19 cellular contexts compared by ENCODE assay signal in the genomic region with DNA sequence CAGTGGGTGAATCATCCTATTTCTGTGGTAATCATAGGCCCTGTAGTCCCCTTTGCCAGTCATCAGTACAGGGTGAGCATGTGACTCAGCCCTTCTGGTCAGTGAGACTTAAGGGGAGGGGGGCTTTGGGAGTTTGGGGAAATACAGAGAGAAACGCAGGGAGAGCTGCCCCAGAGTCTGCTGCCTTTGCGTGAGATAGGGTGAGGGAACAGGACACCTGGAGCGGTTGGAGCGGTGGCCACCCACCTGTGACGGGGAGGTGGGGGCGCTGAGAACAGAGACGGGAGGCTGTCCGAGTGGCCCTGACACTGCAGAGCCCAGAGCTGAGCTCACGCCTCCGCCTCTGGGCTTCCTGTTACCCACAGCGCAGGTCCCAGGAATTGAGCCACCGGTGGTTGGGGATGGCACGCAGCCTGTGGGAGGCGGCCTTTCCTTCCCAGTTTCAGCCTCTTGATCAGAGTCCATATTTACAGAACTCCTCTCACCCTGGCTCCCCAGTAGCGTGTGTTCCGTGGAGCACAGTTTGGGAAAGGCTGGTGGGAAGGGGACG.
A peak's percentile ranks its signal among the peaks of the same experiment; 100 is the strongest.
DNase-seq lines count a peak whose midpoint lies in the region; ATAC-seq, FAIRE-seq and TF ChIP-seq lines count a peak whose summit lies in the region.
"Had no signal": no experiment of that assay in that cellular context is flagged by ENCODE, and none has a peak within 500 bp of the region (broad histone marks: within the 10 kb centered on the region; RNA-seq: fewer than 3 reads in every experiment).

No MANE protein-coding gene starts in this region.

- TF ChIP-seq EP300 in K562 (IDR thresholded peaks at IDR 0.05; ENCODE audit: low read length) (no peak), transverse colon (IDR thresholded peaks at IDR 0.05; ENCODE audit: low read depth) (no peak)

- H2BK15ac ChIP-seq in mesenchymal stem cell (ENCODE audit: low read depth, poor library complexity, severe bottlenecking) = no peak overlapping the region

- WGBS in K562 (ENCODE audit: insufficient coverage, low coverage, missing lambda C conversion rate) = 7% methylated on average over 17 of the region's 17 CpGs
- 91% methylated on average over 17 of the region's 17 CpGs for WGBS in mesenchymal stem cell
- 86 to 100% methylated on average over 1 to 17 of the region's 17 CpGs for WGBS in transverse colon (ENCODE audit: low coverage in 1 of 2), 2 donors

- BruUV-seq in K562 (replicated peaks; lab: Mats Ljungman, UMichigan) = no TSS peak

- no peak for TF ChIP-seq POLR2A in K562 (conservative IDR thresholded peaks at IDR 0.05)
- TF ChIP-seq POLR2A in transverse colon (IDR thresholded peaks at IDR 0.05) = no peak

- TF ChIP-seq RAD21 in K562 (CRISPR knock-in tag; conservative IDR thresholded peaks at IDR 0.05 in 1 of 2, IDR thresholded peaks at IDR 0.05 in 1 of 2) = peak in 1 of 2 experiments; percentile 30; a peak in 2 of 4 replicates

- H2BK12ac ChIP-seq in mesenchymal stem cell (ENCODE audit: low read length in 2 of 2) = peak overlapping the region in 1 of 2 experiments; percentile 45

- in situ Hi-C loops in K562 (cut with MboI) = no loop called here
- in situ Hi-C loops in transverse colon (cut with MboI; ENCODE audit: low pct_ligation_motif_present in 1 of 4, low pct_unique_long_range_greater_than_20kb in 1 of 4, low sequenced_read_pairs in 3 of 4) = no loop called here

- ATAC-seq in K562 (peak; percentile 63), GM19397 (IDR thresholded peaks at IDR 0.05; ENCODE audit: unreplicated experiment) (no peak)
- ATAC-seq: HCT116 had no signal

- peak overlapping the region; percentile 14 for H4K8ac ChIP-seq in mesenchymal stem cell (ENCODE audit: low read length)

- no peaks in the 10 kb centered on the region for H4K20me1 ChIP-seq in K562 (replicated peaks; ENCODE audit: control insufficient read depth, insufficient read depth, low read length)

- TF ChIP-seq CTCF in K562 (IDR thresholded peaks at IDR 0.05 in 2 of 3, conservative IDR thresholded peaks at IDR 0.05 in 1 of 3; ENCODE audit: insufficient read depth in 2 of 3, low read depth in 1 of 3, low read length in 3 of 3) (0 out of 6 replicates have a peak, but pooled peaks of 1 of the 3 experiments have one; percentile 17), D721Med (IDR thresholded peaks at IDR 0.05; ENCODE audit: insufficient read depth, missing control alignments) (no peak), transverse colon (IDR thresholded peaks at IDR 0.05) (no peak)

- H3K27ac ChIP-seq in K562 (ENCODE audit: extremely low read depth, low read depth, low read length) (no peak overlapping the region), mesenchymal stem cell (ENCODE audit: low read length, poor library complexity, severe bottlenecking) (no peak overlapping the region), transverse colon (no peak overlapping the region)

- no peak overlapping the region for H3K4me3 ChIP-seq in MG63
- H3K4me3 ChIP-seq in K562 = no peak overlapping the region; the same call in 1 of the 2 replicates
- no peak overlapping the region for H3K4me3 ChIP-seq in mesenchymal stem cell (ENCODE audit: insufficient read depth in 1 of 2, low read depth in 1 of 2, low read length in 2 of 2)
- no peak overlapping the region for H3K4me3 ChIP-seq in transverse colon

- FAIRE-seq in K562 (lab: Jason Lieb, UNC) (no peak), D721Med (lab: Jason Lieb, UNC) (no peak)
- FAIRE-seq: GM12892 had no signal

- H3K23ac ChIP-seq in mesenchymal stem cell (ENCODE audit: low read length in 2 of 2) = no peak overlapping the region

- H3K4me2 ChIP-seq in K562 (ENCODE audit: insufficient read depth, low read length) (no peak overlapping the region), mesenchymal stem cell (ENCODE audit: low read length, poor library complexity, severe bottlenecking) (no peak overlapping the region)

- POLR2A ChIA-PET in K562 (lab: Yijun Ruan, JAX) = no interaction called here

- H3K27me3 ChIP-seq in MG63 = no peaks in the 10 kb centered on the region
- peaks cover 36 to 64% of the 10 kb centered on the region in 2 experiments for H3K27me3 ChIP-seq in K562 (ENCODE audit: control insufficient read depth in 2 of 2, insufficient read depth in 2 of 2, low read length in 2 of 2)
- peaks cover 0 to 3% of the 10 kb centered on the region in 2 experiments for H3K27me3 ChIP-seq in mesenchymal stem cell (ENCODE audit: control insufficient read depth in 1 of 2, insufficient read depth in 1 of 2, low read length in 2 of 2)
- H3K27me3 ChIP-seq in transverse colon = no peaks in the 10 kb centered on the region

- H2BK5ac ChIP-seq in mesenchymal stem cell (ENCODE audit: low read depth, low read length, poor library complexity, severe bottlenecking) = no peak overlapping the region

- H3K4me1 ChIP-seq in K562 (replicated peaks in 1 of 2; ENCODE audit: control insufficient read depth in 2 of 2, insufficient read depth in 2 of 2, low read length in 2 of 2) (peaks cover 0 to 10% of the 10 kb centered on the region in 2 experiments; a peak in 4 of 5 replicates), mesenchymal stem cell (ENCODE audit: control insufficient read depth, insufficient read depth, low read depth, low read length) (peaks cover 5% of the 10 kb centered on the region), transverse colon (no peaks in the 10 kb centered on the region)

- CTCF ChIA-PET in K562 (lab: Yijun Ruan, JAX; ENCODE audit: low intra/inter-chr PET ratio) = no interaction called here

- intact Hi-C loops in K562 (cut with micrococcal nuclease) (no loop called here), transverse colon (cut with DNase I; ENCODE audit: low total_unique reads) (no loop called here)

- H3K36me3 ChIP-seq in MG63 = no peaks in the 10 kb centered on the region
- no peaks in the 10 kb centered on the region for H3K36me3 ChIP-seq in K562 (ENCODE audit: control insufficient read depth, insufficient read depth, low read length)
- H3K36me3 ChIP-seq in mesenchymal stem cell (ENCODE audit: control insufficient read depth in 1 of 2, insufficient read depth in 2 of 2, low read depth in 1 of 2, low read length in 2 of 2) = no peaks in the 10 kb centered on the region
- no peaks in the 10 kb centered on the region for H3K36me3 ChIP-seq in transverse colon

- no peak overlapping the region for H3K18ac ChIP-seq in mesenchymal stem cell (ENCODE audit: low read depth in 1 of 2, low read length in 2 of 2)

- no peak overlapping the region for H2BK120ac ChIP-seq in mesenchymal stem cell (ENCODE audit: low read depth, low read length)

- no peak overlapping the region for H4K91ac ChIP-seq in mesenchymal stem cell (ENCODE audit: low read length)

- H2AFZ ChIP-seq in K562 (ENCODE audit: low read depth, low read length) (peak overlapping the region; percentile 19; the same call in 1 of the 2 replicates), mesenchymal stem cell (ENCODE audit: low read depth, low read length) (no peak overlapping the region)

- H3K79me1 ChIP-seq in mesenchymal stem cell (replicated peaks; ENCODE audit: low read length, poor library complexity, severe bottlenecking) = no peaks in the 10 kb centered on the region

- H3K9ac ChIP-seq in K562 (ENCODE audit: insufficient read depth in 1 of 2, low read depth in 2 of 2, low read length in 2 of 2) (no peak overlapping the region), mesenchymal stem cell (ENCODE audit: low read length) (no peak overlapping the region)

- H3K9me3 ChIP-seq in MG63 (no peaks in the 10 kb centered on the region), K562 (replicated peaks; ENCODE audit: control insufficient read depth, insufficient read depth, low read depth, low read length) (no peaks in the 10 kb centered on the region), mesenchymal stem cell (ENCODE audit: control insufficient read depth, low read length) (no peaks in the 10 kb centered on the region), transverse colon (no peaks in the 10 kb centered on the region)

- no peaks in the 10 kb centered on the region for H3K9me1 ChIP-seq in K562 (ENCODE audit: control insufficient read depth, insufficient read depth, low read length)

- no peak overlapping the region for H3K14ac ChIP-seq in mesenchymal stem cell (ENCODE audit: low read length in 2 of 2)

- DNase-seq in EL = peak; percentile 51
- peak; percentile 81 for DNase-seq in MG63
- peak in 1 of 4 experiments; percentile 30 for DNase-seq in K562 (ENCODE audit: extremely low read depth in 1 of 4, low spot score in 3 of 4)
- peak; percentile 33 for DNase-seq in mesenchymal stem cell
- no peak for DNase-seq in D721Med (ENCODE audit: insufficient read length, low spot score)
- no peak for DNase-seq in stimulated activated CD4-positive, alpha-beta T cell treated with anti-CD3 and anti-CD28 coated beads, Interleukin-1b, Interleukin-23, amount 100 ng/mL, for 48 hours
- no peak for DNase-seq in transverse colon
- DNase-seq: activated CD4-positive, CD25-positive, alpha-beta regulatory T cell; activated effector memory CD4-positive, alpha-beta T cell treated with anti-CD3 and anti-CD28 coated beads, Interleukin-2, amount 50 U/mL, for 16 hours; anterior cingulate cortex; erythroblast; GDM1; head of caudate nucleus; NCI-H1092; NCI-H82; nephron progenitor cell had no signal

- no peaks in the 10 kb centered on the region for H3K79me2 ChIP-seq in K562 (ENCODE audit: control insufficient read depth, insufficient read depth, low read length)

- H2AK5ac ChIP-seq in mesenchymal stem cell (ENCODE audit: low read length, severe bottlenecking) = no peak overlapping the region

- no peak overlapping the region for H3K4ac ChIP-seq in mesenchymal stem cell (ENCODE audit: low read depth in 1 of 2, low read length in 2 of 2)

TF ChIP-seq in K562, 482 proteins besides CTCF, POLR2A, EP300 and RAD21 (continues in another document):
- TF ChIP-seq ETV1 (tag; conservative IDR thresholded peaks at IDR 0.05; ENCODE audit: low read depth) (no peak), FOSL1 (tag; conservative IDR thresholded peaks at IDR 0.05) (peak; percentile 61)
- TF ChIP-seq, protein P1, sequence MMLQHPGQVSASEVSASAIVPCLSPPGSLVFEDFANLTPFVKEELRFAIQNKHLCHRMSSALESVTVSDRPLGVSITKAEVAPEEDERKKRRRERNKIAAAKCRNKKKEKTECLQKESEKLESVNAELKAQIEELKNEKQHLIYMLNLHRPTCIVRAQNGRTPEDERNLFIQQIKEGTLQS (IDR thresholded peaks at IDR 0.05) = peak; percentile 29
- TF ChIP-seq, protein P1 (CRISPR knock-in tag; conservative IDR thresholded peaks at IDR 0.05) = no peak

Comparison
In these comparisons a context has a peak if more than half of its experiments do, and no peak if none do; other contexts are left out.
1. DNase-seq: peak in EL (single experiment), MG63 (single experiment) and mesenchymal stem cell (single experiment); none in D721Med (single experiment), stimulated activated CD4-positive, alpha-beta T cell treated with anti-CD3 and anti-CD28 coated beads, Interleukin-1b, Interleukin-23, amount 100 ng/mL, for 48 hours (single experiment) and transverse colon (single experiment).